Comparison of ENCODE assay signal across 11 cellular contexts in genomic region chr22:36010913-36011312, GRCh38. TPM values are rescaled to one million over a fixed set of nuclear protein-coding genes. Genes with fewer than 3 reads are reported as not detected.
DNase-seq lines count a peak whose midpoint lies in the region; FAIRE-seq and TF ChIP-seq lines count a peak whose summit lies in the region.
"Had no signal": no experiment of that assay in that cellular context is flagged by ENCODE, and none has a peak within 500 bp of the region (broad histone marks: within the 10 kb centered on the region; RNA-seq: fewer than 3 reads in every experiment).

No MANE protein-coding gene starts in this region.

- H2AFZ ChIP-seq in hepatocyte, result no peak overlapping the region

- TF ChIP-seq CTCF in brain (conservative IDR thresholded peaks at IDR 0.05) (no peak), hepatocyte (IDR thresholded peaks at IDR 0.05; ENCODE audit: poor library complexity) (no peak)

- H3K4me1 ChIP-seq in hepatocyte (ENCODE audit: insufficient read depth), result peaks cover 54% of the 10 kb centered on the region

- H3K27me3 Mint-ChIP-seq in brain, result no peaks in the 10 kb centered on the region

- H3K4me2 ChIP-seq in hepatocyte, result peak overlapping the region; percentile 63

- TF ChIP-seq POLR2A in GM12891 (IDR thresholded peaks at IDR 0.05; ENCODE audit: low read depth, low read length), result no peak

- no peaks in the 10 kb centered on the region for H3K27me3 ChIP-seq in hepatocyte
- H3K27me3 ChIP-seq: esophagus squamous epithelium had no signal

- H3K4me3 ChIP-seq in hepatocyte, result no peak overlapping the region
- H3K4me3 ChIP-seq: esophagus squamous epithelium had no signal

- no peaks in the 10 kb centered on the region for H3K9me2 ChIP-seq in hepatocyte (replicated peaks; ENCODE audit: insufficient read depth)

- H3K79me2 ChIP-seq in hepatocyte, result peaks cover 100% of the 10 kb centered on the region

- no peaks in the 10 kb centered on the region for H3K9me3 ChIP-seq in hepatocyte (ENCODE audit: low read depth)
- H3K9me3 ChIP-seq: esophagus squamous epithelium had no signal

- 59% methylated on average over 3 of the region's 3 CpGs for WGBS in hepatocyte (ENCODE audit: low lambda C conversion rate, missing lambda C conversion rate)

- peaks cover 30% of the 10 kb centered on the region for H4K20me1 ChIP-seq in hepatocyte (ENCODE audit: insufficient read depth, poor library complexity, severe bottlenecking)

- peaks cover 85% of the 10 kb centered on the region for H3K4me1 Mint-ChIP-seq in brain
- H3K4me1 Mint-ChIP-seq: stimulated activated naive CD8-positive, alpha-beta T cell treated with anti-CD3 and anti-CD28 coated beads, Interleukin-15, amount 100 ng/mL, for 72 hours had no signal

- no peaks in the 10 kb centered on the region for H3K36me3 Mint-ChIP-seq in brain
- H3K36me3 Mint-ChIP-seq: activated CD4-positive, alpha-beta memory T cell treated with anti-CD3 and anti-CD28 coated beads for 36 hours had no signal

- FAIRE-seq in urothelium cell line (lab: Jason Lieb, UNC) (peak; percentile 46), GM12891 (lab: Jason Lieb, UNC) (no peak)

- no peaks in the 10 kb centered on the region for H3K9me3 Mint-ChIP-seq in brain
- H3K9me3 Mint-ChIP-seq: activated CD4-positive, alpha-beta memory T cell treated with anti-CD3 and anti-CD28 coated beads for 36 hours; stimulated activated naive CD8-positive, alpha-beta T cell treated with anti-CD3 and anti-CD28 coated beads, Interleukin-15, amount 100 ng/mL, for 72 hours had no signal

- H3K27ac ChIP-seq in hepatocyte, result peak overlapping the region; percentile 43

- no peaks in the 10 kb centered on the region for H3K36me3 ChIP-seq in hepatocyte (replicated peaks; ENCODE audit: insufficient read depth, low read depth)
- H3K36me3 ChIP-seq: esophagus squamous epithelium had no signal

- peak overlapping the region in 3 of 5 experiments; percentile 16 to 79 (median 72) for H3K27ac Mint-ChIP-seq in brain
- H3K27ac Mint-ChIP-seq: activated CD4-positive, alpha-beta memory T cell treated with anti-CD3 and anti-CD28 coated beads for 36 hours; stimulated activated naive CD8-positive, alpha-beta T cell treated with anti-CD3 and anti-CD28 coated beads, Interleukin-15, amount 100 ng/mL, for 72 hours had no signal

- DNase-seq in HS-5 (ENCODE audit: low read depth) (peak; percentile 83), hepatocyte (ENCODE audit: low spot score) (no peak), urothelium cell line (ENCODE audit: low spot score) (no peak), NCI-H1417 treated with DMSO at 0.1 percent for 48 hours (lab: John Stamatoyannopoulos, UW) (no peak), GM12891 (ENCODE audit: insufficient read length, low spot score) (no peak), anterior cingulate cortex (lab: John Stamatoyannopoulos, UW) (no peak)
- DNase-seq: activated CD4-positive, alpha-beta memory T cell treated with anti-CD3 and anti-CD28 coated beads for 36 hours; esophagus squamous epithelium; NCI-H2081 treated with DMSO at 0.1 percent for 48 hours; stimulated activated naive CD8-positive, alpha-beta T cell treated with anti-CD3 and anti-CD28 coated beads, Interleukin-15, amount 100 ng/mL, for 72 hours had no signal

- H3K4me3 Mint-ChIP-seq in brain, result peak overlapping the region in 2 of 5 experiments; percentile 9 to 27
- H3K4me3 Mint-ChIP-seq: activated CD4-positive, alpha-beta memory T cell treated with anti-CD3 and anti-CD28 coated beads for 36 hours; stimulated activated naive CD8-positive, alpha-beta T cell treated with anti-CD3 and anti-CD28 coated beads, Interleukin-15, amount 100 ng/mL, for 72 hours had no signal

TF ChIP-seq in GM12891, 5 proteins besides CTCF, POLR2A, EP300 and RAD21:
- no peak for TF ChIP-seq SPI1 (IDR thresholded peaks at IDR 0.05; ENCODE audit: low read depth, low read length)
- TF ChIP-seq TAF1 (IDR thresholded peaks at IDR 0.05; ENCODE audit: low read depth, low read length), result no peak
- TF ChIP-seq POU2F2 (IDR thresholded peaks at IDR 0.05; ENCODE audit: low read depth, low read length), result no peak
- TF ChIP-seq PAX5 (IDR thresholded peaks at IDR 0.05; ENCODE audit: insufficient read depth, low read length, severe bottlenecking), result no peak
- TF ChIP-seq POLR2AphosphoS5 (IDR thresholded peaks at IDR 0.05; ENCODE audit: low read depth, low read length), result no peak

RNA-seq across cellular contexts. Expression of gene RBFOX2, which starts 17.7 kb away (rescaled TPM):
- polyA plus RNA-seq in brain (ENCODE audit: insufficient read depth, low read depth, low replicate concordance) (67.0 TPM), hepatocyte (76.7 and 84.2 TPM in 2 replicates)
- total RNA-seq in hepatocyte, result 94.7 and 133 TPM in 2 replicates
- polyA plus RNA-seq in GM12891 (2012; ENCODE audit: low read depth, missing spikeins), result 0.09 TPM
